2 cellular contexts compared by ENCODE assay signal in genomic region chr2:239547140-239547539, GRCh38.
TF ChIP-seq lines count a peak whose summit lies in the region.
"Not testable (repeated sequence)": the region's sequence is repeated elsewhere in the genome, so short reads cannot be mapped to it uniquely, and the experiment has no call there.

No MANE protein-coding gene starts in this region.

TF ChIP-seq in K562, 482 proteins besides CTCF, POLR2A, EP300 and RAD21:
- TF ChIP-seq ZBTB40 (IDR thresholded peaks at IDR 0.05) (peak; percentile 85), ZBTB40 (CRISPR knock-in tag; IDR thresholded peaks at IDR 0.05) (peak; percentile 74)

TF ChIP-seq in HepG2, 621 proteins besides CTCF, POLR2A, EP300 and RAD21:
- not testable (repeated sequence) for TF ChIP-seq ZBTB40 (IDR thresholded peaks at IDR 0.05)
- TF ChIP-seq ZBTB40 (CRISPR knock-in tag; IDR thresholded peaks at IDR 0.05), result peak; percentile 86
